In the genomic region with DNA sequence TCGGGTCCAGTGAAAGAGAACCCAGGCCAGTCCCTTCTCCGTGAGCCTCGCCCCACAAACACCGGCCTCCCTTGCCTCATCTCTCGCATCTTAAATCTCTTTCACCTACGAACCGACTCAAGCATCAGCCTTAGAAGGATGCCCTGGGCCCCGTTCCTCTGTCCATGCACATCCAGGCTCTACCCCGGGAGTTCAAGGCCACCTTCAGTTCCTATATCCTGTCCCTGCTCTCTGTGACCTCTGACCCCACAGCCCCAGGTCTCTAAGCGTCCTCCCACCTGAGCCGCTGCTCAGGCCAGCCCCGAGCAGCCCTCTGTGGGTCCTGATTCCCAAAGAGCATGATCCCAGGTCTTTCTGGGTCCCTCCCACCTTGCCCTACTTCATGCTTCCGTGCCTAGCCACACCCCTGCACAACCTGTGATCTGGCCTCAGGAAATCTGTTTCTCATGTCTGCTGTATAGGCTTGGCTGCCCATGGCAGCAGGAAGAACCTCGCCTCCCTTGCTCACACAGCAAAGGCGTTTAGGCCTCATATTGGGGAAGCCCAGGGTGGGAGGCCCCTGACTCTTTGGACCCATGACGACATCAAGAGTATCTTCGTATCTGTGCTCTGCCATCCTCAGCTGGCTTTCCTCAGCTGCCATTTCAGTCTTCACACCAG, we compare ENCODE assay signal across 27 cellular contexts.
"Had no signal": no experiment of that assay in that cellular context is flagged by ENCODE, and none has a peak within 500 bp of the region (broad histone marks: within the 10 kb centered on the region; RNA-seq: fewer than 3 reads in every experiment).

No MANE protein-coding gene starts in this region.

- FAIRE-seq: bronchial epithelial cell, endometrium, frontal cortex had no signal

- H3K4me1 Mint-ChIP-seq: activated CD4-positive, alpha-beta memory T cell treated with anti-CD3 and anti-CD28 coated beads, Interleukin-2, amount 10 ng/mL, durations not matched to agents 7 days and 5 days; activated CD4-positive, alpha-beta T cell treated with anti-CD3 and anti-CD28 coated beads, Interleukin-2, amount 10 ng/mL, durations not matched to agents 7 days and 5 days; central memory CD8-positive, alpha-beta T cell; memory B cell; natural killer cell had no signal

- H3K9me3 ChIP-seq: ovary, prostate gland, tibial nerve had no signal

- H3K4me1 ChIP-seq: prostate gland, tibial nerve had no signal

- H3K36me3 Mint-ChIP-seq: activated naive CD8-positive, alpha-beta T cell; memory B cell; natural killer cell had no signal

- H3K27me3 ChIP-seq: ovary, tibial nerve had no signal

- H3K9me3 Mint-ChIP-seq: activated CD4-positive, alpha-beta memory T cell treated with anti-CD3 and anti-CD28 coated beads, Interleukin-2, amount 10 ng/mL, durations not matched to agents 7 days and 5 days; activated CD4-positive, alpha-beta T cell treated with anti-CD3 and anti-CD28 coated beads, Interleukin-2, amount 10 ng/mL, durations not matched to agents 7 days and 5 days; activated T-cell treated with anti-CD3 and anti-CD28 coated beads, Interleukin-2, amount 50 U/mL, for 72 hours; central memory CD8-positive, alpha-beta T cell; memory B cell; natural killer cell had no signal

- H3K36me3 ChIP-seq: ovary, prostate gland, tibial nerve, WERI-Rb-1 had no signal

- H3K4me3 Mint-ChIP-seq: activated CD4-positive, alpha-beta memory T cell treated with anti-CD3 and anti-CD28 coated beads, Interleukin-2, amount 10 ng/mL, durations not matched to agents 7 days and 5 days; activated CD4-positive, alpha-beta T cell treated with anti-CD3 and anti-CD28 coated beads, Interleukin-2, amount 10 ng/mL, durations not matched to agents 7 days and 5 days; activated naive CD8-positive, alpha-beta T cell; activated T-cell treated with anti-CD3 and anti-CD28 coated beads, Interleukin-2, amount 50 U/mL, for 72 hours; central memory CD8-positive, alpha-beta T cell; memory B cell; natural killer cell; T-helper 17 cell had no signal

- H3K27ac Mint-ChIP-seq: activated CD4-positive, alpha-beta memory T cell treated with anti-CD3 and anti-CD28 coated beads, Interleukin-2, amount 10 ng/mL, durations not matched to agents 7 days and 5 days; activated CD4-positive, alpha-beta T cell treated with anti-CD3 and anti-CD28 coated beads, Interleukin-2, amount 10 ng/mL, durations not matched to agents 7 days and 5 days; activated naive CD8-positive, alpha-beta T cell; activated T-cell treated with anti-CD3 and anti-CD28 coated beads, Interleukin-2, amount 50 U/mL, for 72 hours; memory B cell; natural killer cell; T-helper 17 cell had no signal

- H3K4me3 ChIP-seq: ovary, prostate gland, tibial nerve had no signal

- H3K27ac ChIP-seq: epithelial cell of prostate, ovary, prostate gland, tibial nerve, WERI-Rb-1 had no signal

- DNase-seq: activated CD4-positive, alpha-beta memory T cell treated with anti-CD3 and anti-CD28 coated beads, Interleukin-2, amount 10 ng/mL, durations not matched to agents 7 days and 5 days; activated CD4-positive, alpha-beta T cell treated with anti-CD3 and anti-CD28 coated beads for 1 hour; activated CD4-positive, alpha-beta T cell treated with anti-CD3 and anti-CD28 coated beads, Interleukin-2, amount 10 ng/mL, durations not matched to agents 7 days and 5 days; activated naive CD4-positive, alpha-beta T cell; activated T-cell treated with anti-CD3 and anti-CD28 coated beads, Interleukin-2, amount 50 U/mL, for 72 hours; anterior cingulate cortex; dermis blood vessel endothelial cell; effector CD4-positive, alpha-beta T cell; left ventricle myocardium superior; natural killer cell; ovary; retina; stimulated activated CD4-positive, alpha-beta T cell treated with anti-CD3 and anti-CD28 coated beads, Interleukin-15, amount 100 ng/mL, for 24 hours; stimulated activated CD4-positive, alpha-beta T cell treated with anti-CD3 and anti-CD28 coated beads, Interleukin-2, amount 100 ng/mL, for 24 hours; stimulated activated naive CD4-positive, alpha-beta T cell treated with Interleukin-2 at 50 U/mL for 16 hours; T-helper 17 cell; T1000; WERI-Rb-1 had no signal

- ATAC-seq: activated T-cell treated with anti-CD3 and anti-CD28 coated beads, Interleukin-2, amount 50 U/mL, for 72 hours; left ventricle myocardium superior; natural killer cell; T-helper 17 cell had no signal
